Comparison of ENCODE assay signal across 36 cellular contexts in genomic region chr4:80374180-80374579, GRCh38. TPM values are rescaled to one million over a fixed set of nuclear protein-coding genes. Genes with fewer than 3 reads are reported as not detected.
"Had no signal": no experiment of that assay in that cellular context is flagged by ENCODE, and none has a peak within 500 bp of the region (broad histone marks: within the 10 kb centered on the region; RNA-seq: fewer than 3 reads in every experiment).

No MANE protein-coding gene starts in this region.

- H3K27me3 ChIP-seq: MG63 had no signal

- DNase-seq: Karpas-422, Kasumi-1, MG63, MM.1S, MV-4-11, NCI-H1048, NCI-H1092, NCI-H1092 treated with DMSO at 0.1 percent for 48 hours, NCI-H1105, NCI-H1105 treated with DMSO at 0.1 percent for 48 hours, NCI-H1417, NCI-H1417 treated with DMSO at 0.1 percent for 48 hours, NCI-H1436, NCI-H1436 treated with DMSO at 0.1 percent for 48 hours, NCI-H146, NCI-H1694, NCI-H1694 treated with DMSO at 0.1 percent for 48 hours, NCI-H187, NCI-H187 treated with DMSO at 0.1 percent for 48 hours, NCI-H1930, NCI-H2029, NCI-H2029 treated with DMSO at 0.1 percent for 48 hours, NCI-H2081, NCI-H2081 treated with DMSO at 0.1 percent for 48 hours, NCI-H2107, NCI-H2171, NCI-H2171 treated with DMSO at 0.1 percent for 48 hours, NCI-H2227 treated with DMSO at 0.1 percent for 48 hours, NCI-H226, NCI-H345, NCI-H446, NCI-H446 treated with DMSO at 0.1 percent for 48 hours, NCI-H510A, NCI-H510A treated with DMSO at 0.1 percent for 48 hours had no signal

- H3K36me3 ChIP-seq: MG63 had no signal

- H3K9me3 ChIP-seq: MG63 had no signal

- H3K4me3 ChIP-seq: MG63 had no signal

RNA-seq across cellular contexts. Expression of gene CFAP299, which starts 38.6 kb away (rescaled TPM):
- total RNA-seq: M059J, NCI-H460 had no signal
